Comparison of ENCODE assay signal across 1 cellular context in the genomic region with DNA sequence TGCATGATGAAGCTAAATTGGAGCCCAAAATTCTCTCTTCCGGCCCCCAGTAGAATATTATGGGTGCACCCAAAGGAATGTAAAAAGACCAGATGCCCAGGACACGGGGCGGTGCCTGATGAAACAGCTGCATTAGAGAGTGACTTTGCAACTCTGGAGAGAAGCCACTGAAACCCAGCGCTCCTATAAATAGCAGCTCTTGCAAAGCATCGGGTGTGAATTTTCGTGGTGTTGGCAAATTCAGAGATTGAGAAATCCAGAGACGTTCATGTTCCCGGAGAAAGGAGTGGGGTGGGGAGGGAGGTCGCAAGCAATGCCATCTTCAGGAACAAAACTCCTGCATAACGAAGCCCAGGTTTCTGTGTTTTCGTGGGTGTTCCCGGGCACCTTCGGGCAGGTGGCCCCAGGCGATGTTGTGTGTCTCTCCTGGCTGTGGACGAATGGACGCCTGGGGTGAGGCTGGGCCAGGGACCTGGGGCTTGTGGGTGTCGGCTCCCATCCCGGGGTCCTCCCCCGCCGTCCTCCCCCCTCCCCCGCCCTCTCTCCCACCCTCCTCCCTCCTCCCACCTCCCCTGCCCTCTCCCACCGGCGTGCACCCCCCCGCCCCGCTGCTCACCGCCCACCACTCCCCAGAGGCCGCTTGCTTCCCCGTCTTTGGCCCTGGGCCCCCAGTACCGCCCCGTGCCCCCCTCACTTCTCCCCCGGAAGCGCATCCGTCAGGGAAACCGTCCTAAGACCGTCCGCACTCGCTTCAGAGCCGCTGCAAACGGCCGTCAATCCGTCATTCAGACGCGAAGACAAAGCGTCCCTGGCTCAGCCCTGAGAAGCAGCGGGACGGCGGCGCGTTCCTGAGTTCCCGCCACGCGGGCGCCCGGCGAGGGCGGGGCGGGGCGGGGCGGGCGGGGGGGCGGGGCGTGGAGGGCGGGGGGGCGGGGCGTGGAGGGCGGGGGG.
TF ChIP-seq lines count a peak whose summit lies in the region.

No MANE protein-coding gene starts in this region.

TF ChIP-seq in K562, 482 proteins besides CTCF, POLR2A, EP300 and RAD21 (continued from another document and continues in another):
- TF ChIP-seq, protein P1, sequence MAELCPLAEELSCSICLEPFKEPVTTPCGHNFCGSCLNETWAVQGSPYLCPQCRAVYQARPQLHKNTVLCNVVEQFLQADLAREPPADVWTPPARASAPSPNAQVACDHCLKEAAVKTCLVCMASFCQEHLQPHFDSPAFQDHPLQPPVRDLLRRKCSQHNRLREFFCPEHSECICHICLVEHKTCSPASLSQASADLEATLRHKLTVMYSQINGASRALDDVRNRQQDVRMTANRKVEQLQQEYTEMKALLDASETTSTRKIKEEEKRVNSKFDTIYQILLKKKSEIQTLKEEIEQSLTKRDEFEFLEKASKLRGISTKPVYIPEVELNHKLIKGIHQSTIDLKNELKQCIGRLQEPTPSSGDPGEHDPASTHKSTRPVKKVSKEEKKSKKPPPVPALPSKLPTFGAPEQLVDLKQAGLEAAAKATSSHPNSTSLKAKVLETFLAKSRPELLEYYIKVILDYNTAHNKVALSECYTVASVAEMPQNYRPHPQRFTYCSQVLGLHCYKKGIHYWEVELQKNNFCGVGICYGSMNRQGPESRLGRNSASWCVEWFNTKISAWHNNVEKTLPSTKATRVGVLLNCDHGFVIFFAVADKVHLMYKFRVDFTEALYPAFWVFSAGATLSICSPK (IDR thresholded peaks at IDR 0.05; ENCODE audit: borderline replicate concordance), result no peak
- TF ChIP-seq KLF16 (IDR thresholded peaks at IDR 0.05) (no peak), ZNF316 (IDR thresholded peaks at IDR 0.05) (peak; percentile 75), PML (IDR thresholded peaks at IDR 0.05; ENCODE audit: low read length) (no peak), RB1 (IDR thresholded peaks at IDR 0.05; ENCODE audit: low read depth) (peak; percentile 49; the same call in 1 of the 2 replicates), ZNF175 (CRISPR knock-in tag; IDR thresholded peaks at IDR 0.05; ENCODE audit: low read depth) (no peak), HNRNPH1 (optimal IDR thresholded peaks at IDR 0.05; ENCODE audit: low read depth, low read length) (no peak), GABPB1 (CRISPR knock-in tag; IDR thresholded peaks at IDR 0.05) (peak; percentile 28; the same call in 1 of the 2 replicates), OTX1 (CRISPR knock-in tag; IDR thresholded peaks at IDR 0.05) (no peak), MTA1 (IDR thresholded peaks at IDR 0.05; ENCODE audit: borderline replicate concordance) (no peak), MEIS2 (IDR thresholded peaks at IDR 0.05; ENCODE audit: partially characterized antibody) (peak; percentile 27), BACH1 (tag; IDR thresholded peaks at IDR 0.05) (no peak), POLR3G (IDR thresholded peaks at IDR 0.05; ENCODE audit: extremely low read depth, insufficient read length, insufficient replicate concordance) (no peak), POLR2G (IDR thresholded peaks at IDR 0.05; ENCODE audit: low read depth, low read length) (peak; percentile 76), ZNF347 (CRISPR knock-in tag; IDR thresholded peaks at IDR 0.05; ENCODE audit: low read depth) (no peak), CEBPG (CRISPR knock-in tag; IDR thresholded peaks at IDR 0.05) (0 out of 2 replicates have a peak, but pooled peaks have one; percentile 9), CEBPG (tag; conservative IDR thresholded peaks at IDR 0.05 in 1 of 2, IDR thresholded peaks at IDR 0.05 in 1 of 2) (peak in 1 of 2 experiments; percentile 74; a peak in 3 of 4 replicates), YY1 (IDR thresholded peaks at IDR 0.05; ENCODE audit: borderline replicate concordance in 1 of 3, control insufficient read depth in 1 of 3, extremely low read depth in 1 of 3, insufficient read depth in 3 of 3, insufficient read length in 1 of 3, insufficient replicate concordance in 2 of 3, low read depth in 1 of 3, low read length in 2 of 3) (peak in 2 of 3 experiments; percentile 17 to 25), ZFP36 (IDR thresholded peaks at IDR 0.05; ENCODE audit: low read depth, low read length, partially characterized antibody) (no peak), CXXC5 (CRISPR knock-in tag; IDR thresholded peaks at IDR 0.05) (peak; percentile 59), NFXL1 (CRISPR knock-in tag; IDR thresholded peaks at IDR 0.05) (no peak), MAFF (IDR thresholded peaks at IDR 0.05; ENCODE audit: low read length) (peak; percentile 29; the same call in 1 of the 2 replicates), SMARCA4 (IDR thresholded peaks at IDR 0.05) (0 out of 2 replicates have a peak, but pooled peaks have one; percentile 26), MAFG (tag; conservative IDR thresholded peaks at IDR 0.05) (peak; percentile 61), NR2C2 (CRISPR knock-in tag; IDR thresholded peaks at IDR 0.05) (no peak), NR2C2 (tag; IDR thresholded peaks at IDR 0.05) (peak; percentile 19; the same call in 1 of the 2 replicates)
- TF ChIP-seq, protein P2, sequence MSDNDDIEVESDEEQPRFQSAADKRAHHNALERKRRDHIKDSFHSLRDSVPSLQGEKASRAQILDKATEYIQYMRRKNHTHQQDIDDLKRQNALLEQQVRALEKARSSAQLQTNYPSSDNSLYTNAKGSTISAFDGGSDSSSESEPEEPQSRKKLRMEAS (CRISPR knock-in tag; IDR thresholded peaks at IDR 0.05), result peak; percentile 44; the same call in 1 of the 2 replicates
- TF ChIP-seq, protein P3, sequence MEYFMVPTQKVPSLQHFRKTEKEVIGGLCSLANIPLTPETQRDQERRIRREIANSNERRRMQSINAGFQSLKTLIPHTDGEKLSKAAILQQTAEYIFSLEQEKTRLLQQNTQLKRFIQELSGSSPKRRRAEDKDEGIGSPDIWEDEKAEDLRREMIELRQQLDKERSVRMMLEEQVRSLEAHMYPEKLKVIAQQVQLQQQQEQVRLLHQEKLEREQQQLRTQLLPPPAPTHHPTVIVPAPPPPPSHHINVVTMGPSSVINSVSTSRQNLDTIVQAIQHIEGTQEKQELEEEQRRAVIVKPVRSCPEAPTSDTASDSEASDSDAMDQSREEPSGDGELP (CRISPR knock-in tag; IDR thresholded peaks at IDR 0.05; ENCODE audit: borderline replicate concordance), result peak; percentile 42; the same call in 1 of the 2 replicates
- TF ChIP-seq, protein P4, sequence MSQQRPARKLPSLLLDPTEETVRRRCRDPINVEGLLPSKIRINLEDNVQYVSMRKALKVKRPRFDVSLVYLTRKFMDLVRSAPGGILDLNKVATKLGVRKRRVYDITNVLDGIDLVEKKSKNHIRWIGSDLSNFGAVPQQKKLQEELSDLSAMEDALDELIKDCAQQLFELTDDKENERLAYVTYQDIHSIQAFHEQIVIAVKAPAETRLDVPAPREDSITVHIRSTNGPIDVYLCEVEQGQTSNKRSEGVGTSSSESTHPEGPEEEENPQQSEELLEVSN (IDR thresholded peaks at IDR 0.05; ENCODE audit: borderline replicate concordance in 1 of 2, extremely low read depth in 1 of 2, insufficient read depth in 1 of 2, insufficient read length in 1 of 2, low read depth in 1 of 2, low read length in 1 of 2, poor library complexity in 1 of 2, severe bottlenecking in 1 of 2), result peak; percentile 81 to 96
- TF ChIP-seq, protein P5, sequence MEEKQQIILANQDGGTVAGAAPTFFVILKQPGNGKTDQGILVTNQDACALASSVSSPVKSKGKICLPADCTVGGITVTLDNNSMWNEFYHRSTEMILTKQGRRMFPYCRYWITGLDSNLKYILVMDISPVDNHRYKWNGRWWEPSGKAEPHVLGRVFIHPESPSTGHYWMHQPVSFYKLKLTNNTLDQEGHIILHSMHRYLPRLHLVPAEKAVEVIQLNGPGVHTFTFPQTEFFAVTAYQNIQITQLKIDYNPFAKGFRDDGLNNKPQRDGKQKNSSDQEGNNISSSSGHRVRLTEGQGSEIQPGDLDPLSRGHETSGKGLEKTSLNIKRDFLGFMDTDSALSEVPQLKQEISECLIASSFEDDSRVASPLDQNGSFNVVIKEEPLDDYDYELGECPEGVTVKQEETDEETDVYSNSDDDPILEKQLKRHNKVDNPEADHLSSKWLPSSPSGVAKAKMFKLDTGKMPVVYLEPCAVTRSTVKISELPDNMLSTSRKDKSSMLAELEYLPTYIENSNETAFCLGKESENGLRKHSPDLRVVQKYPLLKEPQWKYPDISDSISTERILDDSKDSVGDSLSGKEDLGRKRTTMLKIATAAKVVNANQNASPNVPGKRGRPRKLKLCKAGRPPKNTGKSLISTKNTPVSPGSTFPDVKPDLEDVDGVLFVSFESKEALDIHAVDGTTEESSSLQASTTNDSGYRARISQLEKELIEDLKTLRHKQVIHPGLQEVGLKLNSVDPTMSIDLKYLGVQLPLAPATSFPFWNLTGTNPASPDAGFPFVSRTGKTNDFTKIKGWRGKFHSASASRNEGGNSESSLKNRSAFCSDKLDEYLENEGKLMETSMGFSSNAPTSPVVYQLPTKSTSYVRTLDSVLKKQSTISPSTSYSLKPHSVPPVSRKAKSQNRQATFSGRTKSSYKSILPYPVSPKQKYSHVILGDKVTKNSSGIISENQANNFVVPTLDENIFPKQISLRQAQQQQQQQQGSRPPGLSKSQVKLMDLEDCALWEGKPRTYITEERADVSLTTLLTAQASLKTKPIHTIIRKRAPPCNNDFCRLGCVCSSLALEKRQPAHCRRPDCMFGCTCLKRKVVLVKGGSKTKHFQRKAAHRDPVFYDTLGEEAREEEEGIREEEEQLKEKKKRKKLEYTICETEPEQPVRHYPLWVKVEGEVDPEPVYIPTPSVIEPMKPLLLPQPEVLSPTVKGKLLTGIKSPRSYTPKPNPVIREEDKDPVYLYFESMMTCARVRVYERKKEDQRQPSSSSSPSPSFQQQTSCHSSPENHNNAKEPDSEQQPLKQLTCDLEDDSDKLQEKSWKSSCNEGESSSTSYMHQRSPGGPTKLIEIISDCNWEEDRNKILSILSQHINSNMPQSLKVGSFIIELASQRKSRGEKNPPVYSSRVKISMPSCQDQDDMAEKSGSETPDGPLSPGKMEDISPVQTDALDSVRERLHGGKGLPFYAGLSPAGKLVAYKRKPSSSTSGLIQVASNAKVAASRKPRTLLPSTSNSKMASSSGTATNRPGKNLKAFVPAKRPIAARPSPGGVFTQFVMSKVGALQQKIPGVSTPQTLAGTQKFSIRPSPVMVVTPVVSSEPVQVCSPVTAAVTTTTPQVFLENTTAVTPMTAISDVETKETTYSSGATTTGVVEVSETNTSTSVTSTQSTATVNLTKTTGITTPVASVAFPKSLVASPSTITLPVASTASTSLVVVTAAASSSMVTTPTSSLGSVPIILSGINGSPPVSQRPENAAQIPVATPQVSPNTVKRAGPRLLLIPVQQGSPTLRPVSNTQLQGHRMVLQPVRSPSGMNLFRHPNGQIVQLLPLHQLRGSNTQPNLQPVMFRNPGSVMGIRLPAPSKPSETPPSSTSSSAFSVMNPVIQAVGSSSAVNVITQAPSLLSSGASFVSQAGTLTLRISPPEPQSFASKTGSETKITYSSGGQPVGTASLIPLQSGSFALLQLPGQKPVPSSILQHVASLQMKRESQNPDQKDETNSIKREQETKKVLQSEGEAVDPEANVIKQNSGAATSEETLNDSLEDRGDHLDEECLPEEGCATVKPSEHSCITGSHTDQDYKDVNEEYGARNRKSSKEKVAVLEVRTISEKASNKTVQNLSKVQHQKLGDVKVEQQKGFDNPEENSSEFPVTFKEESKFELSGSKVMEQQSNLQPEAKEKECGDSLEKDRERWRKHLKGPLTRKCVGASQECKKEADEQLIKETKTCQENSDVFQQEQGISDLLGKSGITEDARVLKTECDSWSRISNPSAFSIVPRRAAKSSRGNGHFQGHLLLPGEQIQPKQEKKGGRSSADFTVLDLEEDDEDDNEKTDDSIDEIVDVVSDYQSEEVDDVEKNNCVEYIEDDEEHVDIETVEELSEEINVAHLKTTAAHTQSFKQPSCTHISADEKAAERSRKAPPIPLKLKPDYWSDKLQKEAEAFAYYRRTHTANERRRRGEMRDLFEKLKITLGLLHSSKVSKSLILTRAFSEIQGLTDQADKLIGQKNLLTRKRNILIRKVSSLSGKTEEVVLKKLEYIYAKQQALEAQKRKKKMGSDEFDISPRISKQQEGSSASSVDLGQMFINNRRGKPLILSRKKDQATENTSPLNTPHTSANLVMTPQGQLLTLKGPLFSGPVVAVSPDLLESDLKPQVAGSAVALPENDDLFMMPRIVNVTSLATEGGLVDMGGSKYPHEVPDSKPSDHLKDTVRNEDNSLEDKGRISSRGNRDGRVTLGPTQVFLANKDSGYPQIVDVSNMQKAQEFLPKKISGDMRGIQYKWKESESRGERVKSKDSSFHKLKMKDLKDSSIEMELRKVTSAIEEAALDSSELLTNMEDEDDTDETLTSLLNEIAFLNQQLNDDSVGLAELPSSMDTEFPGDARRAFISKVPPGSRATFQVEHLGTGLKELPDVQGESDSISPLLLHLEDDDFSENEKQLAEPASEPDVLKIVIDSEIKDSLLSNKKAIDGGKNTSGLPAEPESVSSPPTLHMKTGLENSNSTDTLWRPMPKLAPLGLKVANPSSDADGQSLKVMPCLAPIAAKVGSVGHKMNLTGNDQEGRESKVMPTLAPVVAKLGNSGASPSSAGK (IDR thresholded peaks at IDR 0.05), result peak; percentile 74
- TF ChIP-seq, protein P6, sequence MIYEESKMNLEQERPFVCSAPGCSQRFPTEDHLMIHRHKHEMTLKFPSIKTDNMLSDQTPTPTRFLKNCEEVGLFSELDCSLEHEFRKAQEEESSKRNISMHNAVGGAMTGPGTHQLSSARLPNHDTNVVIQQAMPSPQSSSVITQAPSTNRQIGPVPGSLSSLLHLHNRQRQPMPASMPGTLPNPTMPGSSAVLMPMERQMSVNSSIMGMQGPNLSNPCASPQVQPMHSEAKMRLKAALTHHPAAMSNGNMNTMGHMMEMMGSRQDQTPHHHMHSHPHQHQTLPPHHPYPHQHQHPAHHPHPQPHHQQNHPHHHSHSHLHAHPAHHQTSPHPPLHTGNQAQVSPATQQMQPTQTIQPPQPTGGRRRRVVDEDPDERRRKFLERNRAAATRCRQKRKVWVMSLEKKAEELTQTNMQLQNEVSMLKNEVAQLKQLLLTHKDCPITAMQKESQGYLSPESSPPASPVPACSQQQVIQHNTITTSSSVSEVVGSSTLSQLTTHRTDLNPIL (CRISPR knock-in tag; IDR thresholded peaks at IDR 0.05), result no peak
- TF ChIP-seq, protein P7, sequence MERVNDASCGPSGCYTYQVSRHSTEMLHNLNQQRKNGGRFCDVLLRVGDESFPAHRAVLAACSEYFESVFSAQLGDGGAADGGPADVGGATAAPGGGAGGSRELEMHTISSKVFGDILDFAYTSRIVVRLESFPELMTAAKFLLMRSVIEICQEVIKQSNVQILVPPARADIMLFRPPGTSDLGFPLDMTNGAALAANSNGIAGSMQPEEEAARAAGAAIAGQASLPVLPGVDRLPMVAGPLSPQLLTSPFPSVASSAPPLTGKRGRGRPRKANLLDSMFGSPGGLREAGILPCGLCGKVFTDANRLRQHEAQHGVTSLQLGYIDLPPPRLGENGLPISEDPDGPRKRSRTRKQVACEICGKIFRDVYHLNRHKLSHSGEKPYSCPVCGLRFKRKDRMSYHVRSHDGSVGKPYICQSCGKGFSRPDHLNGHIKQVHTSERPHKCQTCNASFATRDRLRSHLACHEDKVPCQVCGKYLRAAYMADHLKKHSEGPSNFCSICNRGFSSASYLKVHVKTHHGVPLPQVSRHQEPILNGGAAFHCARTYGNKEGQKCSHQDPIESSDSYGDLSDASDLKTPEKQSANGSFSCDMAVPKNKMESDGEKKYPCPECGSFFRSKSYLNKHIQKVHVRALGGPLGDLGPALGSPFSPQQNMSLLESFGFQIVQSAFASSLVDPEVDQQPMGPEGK (CRISPR knock-in tag; IDR thresholded peaks at IDR 0.05; ENCODE audit: borderline replicate concordance), result no peak
- TF ChIP-seq, protein P8, sequence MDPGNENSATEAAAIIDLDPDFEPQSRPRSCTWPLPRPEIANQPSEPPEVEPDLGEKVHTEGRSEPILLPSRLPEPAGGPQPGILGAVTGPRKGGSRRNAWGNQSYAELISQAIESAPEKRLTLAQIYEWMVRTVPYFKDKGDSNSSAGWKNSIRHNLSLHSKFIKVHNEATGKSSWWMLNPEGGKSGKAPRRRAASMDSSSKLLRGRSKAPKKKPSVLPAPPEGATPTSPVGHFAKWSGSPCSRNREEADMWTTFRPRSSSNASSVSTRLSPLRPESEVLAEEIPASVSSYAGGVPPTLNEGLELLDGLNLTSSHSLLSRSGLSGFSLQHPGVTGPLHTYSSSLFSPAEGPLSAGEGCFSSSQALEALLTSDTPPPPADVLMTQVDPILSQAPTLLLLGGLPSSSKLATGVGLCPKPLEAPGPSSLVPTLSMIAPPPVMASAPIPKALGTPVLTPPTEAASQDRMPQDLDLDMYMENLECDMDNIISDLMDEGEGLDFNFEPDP (CRISPR knock-in tag; IDR thresholded peaks at IDR 0.05), result no peak
